In genomic region chr2:220445429-220446105, GRCh38 we compare ENCODE assay signal across 26 cellular contexts.
DNase-seq lines count a peak whose midpoint lies in the region; ATAC-seq, FAIRE-seq and TF ChIP-seq lines count a peak whose summit lies in the region.
"Had no signal": no experiment of that assay in that cellular context is flagged by ENCODE, and none has a peak within 500 bp of the region (broad histone marks: within the 10 kb centered on the region; RNA-seq: fewer than 3 reads in every experiment).

No MANE protein-coding gene starts in this region.

- H4K20me1 ChIP-seq in keratinocyte (ENCODE audit: control insufficient read depth, extremely low read depth, insufficient read depth, low read length), result no peaks in the 10 kb centered on the region
- H4K20me1 ChIP-seq: BLaER1 had no signal

- in situ Hi-C loops in astrocyte of the cerebellum (cut with HindIII; ENCODE audit: low sequenced_read_pairs), result no loop called here

- H3K4me3 ChIP-seq in astrocyte of the cerebellum (ENCODE audit: low read depth, low read length) (no peak overlapping the region), keratinocyte (ENCODE audit: control insufficient read depth in 2 of 3, extremely low read depth in 1 of 3, insufficient read depth in 2 of 3, low read depth in 1 of 3, low read length in 3 of 3) (no peak overlapping the region)
- H3K4me3 ChIP-seq: BLaER1, lung, spleen had no signal

- no peak overlapping the region for H3K27ac ChIP-seq in keratinocyte (ENCODE audit: control insufficient read depth, insufficient read depth, low read length)
- H3K27ac ChIP-seq: BLaER1, spleen had no signal

- H3K36me3 ChIP-seq in keratinocyte (ENCODE audit: control insufficient read depth in 2 of 2, extremely low read depth in 1 of 2, insufficient read depth in 2 of 2, low read length in 2 of 2), result no peaks in the 10 kb centered on the region
- H3K36me3 ChIP-seq: BLaER1, spleen had no signal

- H3K9ac ChIP-seq in keratinocyte (ENCODE audit: control insufficient read depth, extremely low read depth, insufficient read depth, low read length), result no peak overlapping the region
- H3K9ac ChIP-seq: BLaER1 had no signal

- dilution Hi-C loops in keratinocyte (cut with MboI; ENCODE audit: extremely low pct_ligation_motif_present, low sequenced_read_pairs), result no loop called here

- no peak overlapping the region for H3K4me2 ChIP-seq in keratinocyte (ENCODE audit: control insufficient read depth, extremely low read depth, insufficient read depth, low read depth, low read length)
- H3K4me2 ChIP-seq: BLaER1 had no signal

- DNase-seq in A172 (ENCODE audit: low spot score) (peak; percentile 19), HCEC 1CT (peak; percentile 10), astrocyte of the cerebellum (ENCODE audit: low read depth) (peak; percentile 6), keratinocyte (ENCODE audit: low read depth, low spot score) (no peak), GOT3 (lab: John Stamatoyannopoulos, UW) (no peak), NOMO-1 (lab: John Stamatoyannopoulos, UW; ENCODE audit: unreplicated experiment in 2 of 2) (no peak)
- DNase-seq: 8988T; activated CD4-positive, alpha-beta memory T cell treated with anti-CD3 and anti-CD28 coated beads, Interleukin-2, amount 10 ng/mL, durations not matched to agents 7 days and 5 days; activated gamma-delta T cell treated with Interleukin-2 at 50 U/mL for 16 hours; Caco-2; foreskin melanocyte; hypothalamus; islet precursor cell; NCI-H1436 treated with DMSO at 0.1 percent for 48 hours; NCI-H774; OCI-M1; retina; SHP77; spleen; stimulated activated CD4-positive, alpha-beta T cell treated with anti-CD3 and anti-CD28 coated beads, Interleukin-4, amount 100 ng/mL, for 1 hour; stimulated activated naive CD4-positive, alpha-beta T cell had no signal

- no peaks in the 10 kb centered on the region for H3K79me2 ChIP-seq in keratinocyte (ENCODE audit: control insufficient read depth, insufficient read depth, low read length)

- H3K9me1 ChIP-seq in keratinocyte (ENCODE audit: control insufficient read depth, extremely low read depth, insufficient read depth, low read length), result no peaks in the 10 kb centered on the region

- H3K27me3 ChIP-seq in keratinocyte (ENCODE audit: control insufficient read depth, extremely low read depth, insufficient read depth, low read length), result no peaks in the 10 kb centered on the region
- H3K27me3 ChIP-seq: BLaER1, spleen had no signal

- H3K9me3 ChIP-seq in keratinocyte (ENCODE audit: control insufficient read depth, low read depth, low read length), result no peaks in the 10 kb centered on the region
- H3K9me3 ChIP-seq: BLaER1, Caco-2 had no signal

- ATAC-seq in HG02623 (IDR thresholded peaks at IDR 0.05; ENCODE audit: unreplicated experiment), result no peak
- ATAC-seq in GM18873 (IDR thresholded peaks at IDR 0.05; ENCODE audit: low FRiP score, unreplicated experiment), result no peak

- FAIRE-seq in keratinocyte (lab: Jason Lieb, UNC), result peak; percentile 52
- FAIRE-seq: H1 had no signal

- no peak overlapping the region for H2AFZ ChIP-seq in keratinocyte (ENCODE audit: control insufficient read depth, low read length)

- TF ChIP-seq CTCF in astrocyte of the cerebellum (IDR thresholded peaks at IDR 0.05; ENCODE audit: low read depth, low read length, missing control alignments) (no peak), keratinocyte (optimal IDR thresholded peaks at IDR 0.05 in 1 of 3, IDR thresholded peaks at IDR 0.05 in 1 of 3, conservative IDR thresholded peaks at IDR 0.05 in 1 of 3; ENCODE audit: extremely low read depth in 1 of 3, insufficient read depth in 2 of 3, low read length in 3 of 3) (no peak)

- H3K4me1 ChIP-seq in keratinocyte (ENCODE audit: control insufficient read depth, extremely low read depth, insufficient read depth, low read length), result peaks cover 12% of the 10 kb centered on the region
- H3K4me1 ChIP-seq: BLaER1, Caco-2, spleen had no signal

Comparison
In these comparisons a context has a peak if more than half of its experiments do, and no peak if none do; other contexts are left out.
1. DNase-seq: peak in A172 (single experiment), HCEC 1CT (single experiment) and astrocyte of the cerebellum (single experiment); none in keratinocyte (single experiment), GOT3 (single experiment) and NOMO-1 (0 of 2).